Comparison of ENCODE assay signal across 1 cellular context in genomic region chr17:72705905-72706395, GRCh38.
TF ChIP-seq lines count a peak whose summit lies in the region.

No MANE protein-coding gene starts in this region.

TF ChIP-seq in GM12878, 131 proteins besides CTCF, POLR2A, EP300 and RAD21 (continued from another document and continues in another):
- TF ChIP-seq, protein P1, sequence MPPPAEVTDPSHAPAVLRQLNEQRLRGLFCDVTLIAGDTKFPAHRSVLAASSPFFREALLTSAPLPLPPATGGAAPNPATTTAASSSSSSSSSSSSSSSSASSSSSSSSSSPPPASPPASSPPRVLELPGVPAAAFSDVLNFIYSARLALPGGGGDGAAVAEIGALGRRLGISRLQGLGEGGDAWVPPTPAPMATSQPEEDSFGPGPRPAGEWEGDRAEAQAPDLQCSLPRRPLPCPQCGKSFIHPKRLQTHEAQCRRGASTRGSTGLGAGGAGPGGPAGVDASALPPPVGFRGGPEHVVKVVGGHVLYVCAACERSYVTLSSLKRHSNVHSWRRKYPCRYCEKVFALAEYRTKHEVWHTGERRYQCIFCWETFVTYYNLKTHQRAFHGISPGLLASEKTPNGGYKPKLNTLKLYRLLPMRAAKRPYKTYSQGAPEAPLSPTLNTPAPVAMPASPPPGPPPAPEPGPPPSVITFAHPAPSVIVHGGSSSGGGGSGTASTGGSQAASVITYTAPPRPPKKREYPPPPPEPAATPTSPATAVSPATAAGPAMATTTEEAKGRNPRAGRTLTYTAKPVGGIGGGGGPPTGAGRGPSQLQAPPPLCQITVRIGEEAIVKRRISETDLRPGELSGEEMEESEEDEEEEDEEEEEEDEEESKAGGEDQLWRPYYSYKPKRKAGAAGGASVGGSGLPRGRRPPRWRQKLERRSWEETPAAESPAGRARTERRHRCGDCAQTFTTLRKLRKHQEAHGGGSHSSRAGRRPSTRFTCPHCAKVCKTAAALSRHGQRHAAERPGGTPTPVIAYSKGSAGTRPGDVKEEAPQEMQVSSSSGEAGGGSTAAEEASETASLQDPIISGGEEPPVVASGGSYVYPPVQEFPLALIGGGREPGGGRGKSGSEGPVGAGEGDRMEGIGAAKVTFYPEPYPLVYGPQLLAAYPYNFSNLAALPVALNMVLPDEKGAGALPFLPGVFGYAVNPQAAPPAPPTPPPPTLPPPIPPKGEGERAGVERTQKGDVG (CRISPR knock-in tag; IDR thresholded peaks at IDR 0.05), result no peak
- TF ChIP-seq STAT1 (conservative IDR thresholded peaks at IDR 0.05) (no peak), ZNF24 (IDR thresholded peaks at IDR 0.05) (no peak), IKZF2 (IDR thresholded peaks at IDR 0.05) (peak; percentile 45 to 64; a peak in 2 of 4 replicates), HDGF (IDR thresholded peaks at IDR 0.05) (no peak), RELB (IDR thresholded peaks at IDR 0.05; ENCODE audit: low read depth) (peak; percentile 52; the same call in 1 of the 2 replicates), IKZF1 (conservative IDR thresholded peaks at IDR 0.05) (peak; percentile 72), TBL1XR1 (IDR thresholded peaks at IDR 0.05; ENCODE audit: low read depth, low read length) (no peak), SPI1 (IDR thresholded peaks at IDR 0.05; ENCODE audit: borderline replicate concordance, insufficient read depth, low read depth, low read length) (peak; percentile 40; the same call in 1 of the 2 replicates), JUNB (IDR thresholded peaks at IDR 0.05) (peak; percentile 52), BMI1 (IDR thresholded peaks at IDR 0.05; ENCODE audit: borderline replicate concordance) (no peak), ZNF274 (IDR thresholded peaks at IDR 0.05; ENCODE audit: insufficient read depth, insufficient read length) (no peak), EGR1 (IDR thresholded peaks at IDR 0.05; ENCODE audit: borderline replicate concordance in 1 of 2, low read depth in 2 of 2, low read length in 2 of 2) (no peak), ZSCAN29 (IDR thresholded peaks at IDR 0.05) (no peak), ZBTB40 (IDR thresholded peaks at IDR 0.05; ENCODE audit: borderline replicate concordance) (no peak), MEF2A (IDR thresholded peaks at IDR 0.05; ENCODE audit: insufficient read depth, low read depth, low read length) (0 out of 2 replicates have a peak, but pooled peaks have one; percentile 44), MTA2 (IDR thresholded peaks at IDR 0.05; ENCODE audit: low read depth) (no peak), POU2F2 (IDR thresholded peaks at IDR 0.05; ENCODE audit: borderline replicate concordance, low read depth, low read length) (no peak), ESRRA (IDR thresholded peaks at IDR 0.05; ENCODE audit: low read length) (no peak), SMC3 (IDR thresholded peaks at IDR 0.05; ENCODE audit: borderline replicate concordance, low read length) (no peak), ZNF592 (IDR thresholded peaks at IDR 0.05) (no peak), TCF12 (IDR thresholded peaks at IDR 0.05; ENCODE audit: low read depth, low read length) (0 out of 2 replicates have a peak, but pooled peaks have one; percentile 58), ZNF217 (IDR thresholded peaks at IDR 0.05) (no peak), BCL11A (IDR thresholded peaks at IDR 0.05; ENCODE audit: low read depth, low read length) (no peak), SIN3A (IDR thresholded peaks at IDR 0.05; ENCODE audit: low read depth, low read length) (no peak), NR2C2 (IDR thresholded peaks at IDR 0.05; ENCODE audit: borderline replicate concordance, control insufficient read depth, insufficient read length, low read depth) (no peak), MEF2B (IDR thresholded peaks at IDR 0.05; ENCODE audit: partially characterized antibody, poor library complexity, severe bottlenecking) (no peak), BHLHE40 (IDR thresholded peaks at IDR 0.05; ENCODE audit: borderline replicate concordance in 1 of 2, low read depth in 2 of 2, low read length in 1 of 2) (no peak), ZNF622 (IDR thresholded peaks at IDR 0.05) (no peak), SREBF1 (IDR thresholded peaks at IDR 0.05; ENCODE audit: low read length) (no peak), CBFB (IDR thresholded peaks at IDR 0.05; ENCODE audit: low read depth) (0 out of 2 replicates have a peak, but pooled peaks have one; percentile 51), SUZ12 (IDR thresholded peaks at IDR 0.05; ENCODE audit: unreplicated experiment) (no peak)
- TF ChIP-seq, protein P2, sequence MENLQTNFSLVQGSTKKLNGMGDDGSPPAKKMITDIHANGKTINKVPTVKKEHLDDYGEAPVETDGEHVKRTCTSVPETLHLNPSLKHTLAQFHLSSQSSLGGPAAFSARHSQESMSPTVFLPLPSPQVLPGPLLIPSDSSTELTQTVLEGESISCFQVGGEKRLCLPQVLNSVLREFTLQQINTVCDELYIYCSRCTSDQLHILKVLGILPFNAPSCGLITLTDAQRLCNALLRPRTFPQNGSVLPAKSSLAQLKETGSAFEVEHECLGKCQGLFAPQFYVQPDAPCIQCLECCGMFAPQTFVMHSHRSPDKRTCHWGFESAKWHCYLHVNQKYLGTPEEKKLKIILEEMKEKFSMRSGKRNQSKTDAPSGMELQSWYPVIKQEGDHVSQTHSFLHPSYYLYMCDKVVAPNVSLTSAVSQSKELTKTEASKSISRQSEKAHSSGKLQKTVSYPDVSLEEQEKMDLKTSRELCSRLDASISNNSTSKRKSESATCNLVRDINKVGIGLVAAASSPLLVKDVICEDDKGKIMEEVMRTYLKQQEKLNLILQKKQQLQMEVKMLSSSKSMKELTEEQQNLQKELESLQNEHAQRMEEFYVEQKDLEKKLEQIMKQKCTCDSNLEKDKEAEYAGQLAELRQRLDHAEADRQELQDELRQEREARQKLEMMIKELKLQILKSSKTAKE (IDR thresholded peaks at IDR 0.05; ENCODE audit: low read depth, poor library complexity, severe bottlenecking), result peak; percentile 54
- TF ChIP-seq, protein P3, sequence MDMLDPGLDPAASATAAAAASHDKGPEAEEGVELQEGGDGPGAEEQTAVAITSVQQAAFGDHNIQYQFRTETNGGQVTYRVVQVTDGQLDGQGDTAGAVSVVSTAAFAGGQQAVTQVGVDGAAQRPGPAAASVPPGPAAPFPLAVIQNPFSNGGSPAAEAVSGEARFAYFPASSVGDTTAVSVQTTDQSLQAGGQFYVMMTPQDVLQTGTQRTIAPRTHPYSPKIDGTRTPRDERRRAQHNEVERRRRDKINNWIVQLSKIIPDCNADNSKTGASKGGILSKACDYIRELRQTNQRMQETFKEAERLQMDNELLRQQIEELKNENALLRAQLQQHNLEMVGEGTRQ (IDR thresholded peaks at IDR 0.05; ENCODE audit: borderline replicate concordance, low read depth, low read length), result no peak
- TF ChIP-seq, protein P4, sequence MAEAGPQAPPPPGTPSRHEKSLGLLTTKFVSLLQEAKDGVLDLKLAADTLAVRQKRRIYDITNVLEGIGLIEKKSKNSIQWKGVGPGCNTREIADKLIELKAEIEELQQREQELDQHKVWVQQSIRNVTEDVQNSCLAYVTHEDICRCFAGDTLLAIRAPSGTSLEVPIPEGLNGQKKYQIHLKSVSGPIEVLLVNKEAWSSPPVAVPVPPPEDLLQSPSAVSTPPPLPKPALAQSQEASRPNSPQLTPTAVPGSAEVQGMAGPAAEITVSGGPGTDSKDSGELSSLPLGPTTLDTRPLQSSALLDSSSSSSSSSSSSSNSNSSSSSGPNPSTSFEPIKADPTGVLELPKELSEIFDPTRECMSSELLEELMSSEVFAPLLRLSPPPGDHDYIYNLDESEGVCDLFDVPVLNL (IDR thresholded peaks at IDR 0.05; ENCODE audit: low read depth, low read length), result no peak
- TF ChIP-seq, protein P5, sequence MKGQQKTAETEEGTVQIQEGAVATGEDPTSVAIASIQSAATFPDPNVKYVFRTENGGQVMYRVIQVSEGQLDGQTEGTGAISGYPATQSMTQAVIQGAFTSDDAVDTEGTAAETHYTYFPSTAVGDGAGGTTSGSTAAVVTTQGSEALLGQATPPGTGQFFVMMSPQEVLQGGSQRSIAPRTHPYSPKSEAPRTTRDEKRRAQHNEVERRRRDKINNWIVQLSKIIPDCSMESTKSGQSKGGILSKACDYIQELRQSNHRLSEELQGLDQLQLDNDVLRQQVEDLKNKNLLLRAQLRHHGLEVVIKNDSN (IDR thresholded peaks at IDR 0.05; ENCODE audit: borderline replicate concordance, extremely low read length, insufficient read depth, low read depth, low read length), result no peak
- TF ChIP-seq, protein P6, sequence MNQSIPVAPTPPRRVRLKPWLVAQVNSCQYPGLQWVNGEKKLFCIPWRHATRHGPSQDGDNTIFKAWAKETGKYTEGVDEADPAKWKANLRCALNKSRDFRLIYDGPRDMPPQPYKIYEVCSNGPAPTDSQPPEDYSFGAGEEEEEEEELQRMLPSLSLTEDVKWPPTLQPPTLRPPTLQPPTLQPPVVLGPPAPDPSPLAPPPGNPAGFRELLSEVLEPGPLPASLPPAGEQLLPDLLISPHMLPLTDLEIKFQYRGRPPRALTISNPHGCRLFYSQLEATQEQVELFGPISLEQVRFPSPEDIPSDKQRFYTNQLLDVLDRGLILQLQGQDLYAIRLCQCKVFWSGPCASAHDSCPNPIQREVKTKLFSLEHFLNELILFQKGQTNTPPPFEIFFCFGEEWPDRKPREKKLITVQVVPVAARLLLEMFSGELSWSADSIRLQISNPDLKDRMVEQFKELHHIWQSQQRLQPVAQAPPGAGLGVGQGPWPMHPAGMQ (IDR thresholded peaks at IDR 0.05; ENCODE audit: borderline replicate concordance), result no peak
